In genomic region chr20:45910670-45911485, GRCh38 we compare ENCODE assay signal across 8 cellular contexts. TPM values are rescaled to one million over a fixed set of nuclear protein-coding genes. Genes with fewer than 3 reads are reported as not detected.
A peak's percentile ranks its signal among the peaks of the same experiment; 100 is the strongest.
DNase-seq lines count a peak whose midpoint lies in the region; ATAC-seq and TF ChIP-seq lines count a peak whose summit lies in the region.

No MANE protein-coding gene starts in this region.

- H3K4me3 Mint-ChIP-seq in activated CD8-positive, alpha-beta T cell treated with anti-CD3 and anti-CD28 coated beads for 36 hours, result peak overlapping the region; percentile 86

- no peaks in the 10 kb centered on the region for H3K36me3 Mint-ChIP-seq in activated CD8-positive, alpha-beta T cell treated with anti-CD3 and anti-CD28 coated beads for 36 hours (ENCODE audit: low read depth)

- H3K36me3 ChIP-seq in effector memory CD4-positive, alpha-beta T cell (ENCODE audit: control insufficient read depth, insufficient read depth, low read length), result no peaks in the 10 kb centered on the region

- POLR2A ChIA-PET in activated CD8-positive, alpha-beta T cell treated with anti-CD3 and anti-CD28 coated beads for 36 hours (lab: Charles Lee), result interaction anchor here (0.7 to 4.4 kb wide), 12 partner anchors 9 to 98 kb away, joined by 3 to 35 read pairs (median 4); partner anchors contain the start of genes CTSA, NEURL2, PCIF1 and UBE2C

- peaks cover 8% of the 10 kb centered on the region for H3K27me3 Mint-ChIP-seq in activated CD8-positive, alpha-beta T cell treated with anti-CD3 and anti-CD28 coated beads for 36 hours

- peaks cover 14% of the 10 kb centered on the region for H3K4me1 ChIP-seq in effector memory CD4-positive, alpha-beta T cell (ENCODE audit: control insufficient read depth, insufficient read depth, low read length, poor library complexity, severe bottlenecking)

- H3K27ac Mint-ChIP-seq in activated CD8-positive, alpha-beta T cell treated with anti-CD3 and anti-CD28 coated beads for 36 hours, result peak overlapping the region; percentile 79

- H3K9me3 Mint-ChIP-seq in activated CD8-positive, alpha-beta T cell treated with anti-CD3 and anti-CD28 coated beads for 36 hours, result no peaks in the 10 kb centered on the region

- peaks cover 17% of the 10 kb centered on the region for H3K4me1 Mint-ChIP-seq in activated CD8-positive, alpha-beta T cell treated with anti-CD3 and anti-CD28 coated beads for 36 hours (ENCODE audit: low read depth)

- peak; percentile 98 for DNase-seq in A172 (ENCODE audit: low spot score)
- DNase-seq in NCI-H460 (ENCODE audit: extremely low read depth, low read depth), result peak; percentile 99
- DNase-seq in activated CD8-positive, alpha-beta T cell treated with anti-CD3 and anti-CD28 coated beads for 36 hours, result peak; percentile 100
- peak; percentile 77 to 83 (median 81) for DNase-seq in effector memory CD4-positive, alpha-beta T cell
- peak; percentile 96 for DNase-seq in medulla oblongata (ENCODE audit: extremely low spot score)
- peak; percentile 80 to 85 (median 82) for DNase-seq in stimulated activated CD4-positive, alpha-beta T cell treated with anti-CD3 and anti-CD28 coated beads, TNF-alpha, amount 100 ng/mL, for 4 hours (ENCODE audit: low read depth in 3 of 3)

- peak overlapping the region; percentile 57 for H3K4me3 ChIP-seq in effector memory CD4-positive, alpha-beta T cell (ENCODE audit: insufficient read depth, low read depth, low read length, poor library complexity, severe bottlenecking)

- intact Hi-C loops in activated CD8-positive, alpha-beta T cell treated with anti-CD3 and anti-CD28 coated beads for 36 hours (cut with micrococcal nuclease), result no loop called here

- peak; percentile 87 for ATAC-seq in HG03060 (IDR thresholded peaks at IDR 0.05; ENCODE audit: low read depth, unreplicated experiment)
- ATAC-seq in activated CD8-positive, alpha-beta T cell treated with anti-CD3 and anti-CD28 coated beads for 36 hours, result peak; percentile 96

- TF ChIP-seq CTCF in activated CD8-positive, alpha-beta T cell treated with anti-CD3 and anti-CD28 coated beads for 36 hours (IDR thresholded peaks at IDR 0.05), result no peak

- no peaks in the 10 kb centered on the region for H3K27me3 ChIP-seq in effector memory CD4-positive, alpha-beta T cell (replicated peaks; ENCODE audit: control insufficient read depth, insufficient read depth, low read length, poor library complexity, severe bottlenecking)

- no peak overlapping the region for H3K27ac ChIP-seq in effector memory CD4-positive, alpha-beta T cell (ENCODE audit: insufficient read depth, low read length, poor library complexity, severe bottlenecking)

- H3K9me3 ChIP-seq in effector memory CD4-positive, alpha-beta T cell (ENCODE audit: control insufficient read depth, low read length), result no peaks in the 10 kb centered on the region

- peak; percentile 64 for TF ChIP-seq POLR2A in GM18526 (IDR thresholded peaks at IDR 0.05; ENCODE audit: extremely low read depth, insufficient read length)

- CTCF ChIA-PET in activated CD8-positive, alpha-beta T cell treated with anti-CD3 and anti-CD28 coated beads for 36 hours (lab: Charles Lee), result interaction anchor here (0.7 to 1.9 kb wide), 2 partner anchors 52 to 59 kb away, joined by 3 to 7 read pairs; no protein-coding TSS in a partner anchor

RNA-seq across cellular contexts. Expression of gene PLTP, which starts 1.1 kb away (rescaled TPM):
- 2.1 and 3.9 TPM in 2 replicates for total RNA-seq in A172 (2014; rRNA removed; shearing (Covaris generic))
- total RNA-seq in NCI-H460 (2014; rRNA removed; shearing (Covaris generic)), result 116 and 122 TPM in 2 replicates
- 66.0 and 66.3 TPM in 2 replicates for polyA plus RNA-seq in NCI-H460 (2014; cell fraction: nucleus; rRNA removed)
- total RNA-seq in activated CD8-positive, alpha-beta T cell treated with anti-CD3 and anti-CD28 coated beads for 36 hours, result 1 to 10 TPM; 7.4 to 8.6 TPM

RNA-seq across cellular contexts. Expression of gene CTSA, which starts 19.7 kb away (rescaled TPM):
- total RNA-seq in A172 (2014; rRNA removed; shearing (Covaris generic)), result 114 and 142 TPM in 2 replicates
- 80.3 and 81.6 TPM in 2 replicates for total RNA-seq in NCI-H460 (2014; rRNA removed; shearing (Covaris generic))
- polyA plus RNA-seq in NCI-H460 (2014; cell fraction: nucleus; rRNA removed), result 119 and 163 TPM in 2 replicates
- total RNA-seq in activated CD8-positive, alpha-beta T cell treated with anti-CD3 and anti-CD28 coated beads for 36 hours, result 10 to 100 TPM; 34.5 to 40.2 TPM

RNA-seq across cellular contexts. Expression of gene NEURL2, which starts 19.9 kb away (rescaled TPM):
- 2.5 and 3.1 TPM in 2 replicates for total RNA-seq in A172 (2014; rRNA removed; shearing (Covaris generic))
- total RNA-seq in NCI-H460 (2014; rRNA removed; shearing (Covaris generic)), result 1.4 and 1.5 TPM in 2 replicates
- polyA plus RNA-seq in NCI-H460 (2014; cell fraction: nucleus; rRNA removed), result 6.0 and 11.0 TPM in 2 replicates
- 1 to 10 TPM; 2.4 to 2.9 TPM for total RNA-seq in activated CD8-positive, alpha-beta T cell treated with anti-CD3 and anti-CD28 coated beads for 36 hours

RNA-seq across cellular contexts. Expression of gene SPATA25, which starts 23.5 kb away (rescaled TPM):
- total RNA-seq in A172 (2014; rRNA removed; shearing (Covaris generic)), result 0.21 TPM in 1 of 2 replicates, not detected in the other
- 0.75 TPM in 1 of 2 replicates, not detected in the other for total RNA-seq in NCI-H460 (2014; rRNA removed; shearing (Covaris generic))
- 0.54 and 9.3 TPM in 2 replicates for polyA plus RNA-seq in NCI-H460 (2014; cell fraction: nucleus; rRNA removed)
- under 1 TPM; 0.58 to 0.74 TPM for total RNA-seq in activated CD8-positive, alpha-beta T cell treated with anti-CD3 and anti-CD28 coated beads for 36 hours

RNA-seq across cellular contexts. Expression of gene PCIF1, which starts 23.6 kb away (rescaled TPM):
- total RNA-seq in A172 (2014; rRNA removed; shearing (Covaris generic)), result 7.0 and 9.3 TPM in 2 replicates
- total RNA-seq in NCI-H460 (2014; rRNA removed; shearing (Covaris generic)), result 10.7 and 13.2 TPM in 2 replicates
- polyA plus RNA-seq in NCI-H460 (2014; cell fraction: nucleus; rRNA removed), result 6.3 and 8.9 TPM in 2 replicates
- total RNA-seq in activated CD8-positive, alpha-beta T cell treated with anti-CD3 and anti-CD28 coated beads for 36 hours, result 10 to 100 TPM; 27.8 to 29.5 TPM

Comparison
In these comparisons a context has a peak if more than half of its experiments do, and no peak if none do; other contexts are left out.
1. RNA of gene PLTP, which starts 1.1 kb away (total RNA-seq): 116 to 122 TPM in NCI-H460; 7.4 to 8.6 TPM in activated CD8-positive, alpha-beta T cell treated with anti-CD3 and anti-CD28 coated beads for 36 hours and 2.1 to 3.9 TPM in A172; every median in the first group is over 10 times any median in the second.
2. Peak in every context shown above with its lines, with median percentiles within 50 percentile points of each other: DNase-seq.